Comparison of ENCODE assay signal across 8 cellular contexts in genomic region chrX:77785400-77785745, GRCh38. TPM values are rescaled to one million over a fixed set of nuclear protein-coding genes. Genes with fewer than 3 reads are reported as not detected.
DNase-seq lines count a peak whose midpoint lies in the region; ATAC-seq, FAIRE-seq and TF ChIP-seq lines count a peak whose summit lies in the region.

No MANE protein-coding gene starts in this region.

- CTCF ChIA-PET in endothelial cell of umbilical vein (lab: Charles Lee) = no interaction called here

- dilution Hi-C loops in endothelial cell of umbilical vein (cut with MboI; ENCODE audit: extremely low pct_ligation_motif_present, low sequenced_read_pairs) = no loop called here

- POLR2A ChIA-PET in endothelial cell of umbilical vein (lab: Charles Lee) = no interaction called here

- peaks cover 57% of the 10 kb centered on the region for H3K79me2 ChIP-seq in endothelial cell of umbilical vein (ENCODE audit: control insufficient read depth, insufficient read depth, low read length)

- intact Hi-C loops in endothelial cell of umbilical vein (cut with micrococcal nuclease) = no loop called here

- H3K4me2 ChIP-seq in endothelial cell of umbilical vein (ENCODE audit: insufficient read depth, low read length) = peak overlapping the region; percentile 82

- H3K9me3 ChIP-seq in ES-I3 (ENCODE audit: control insufficient read depth, insufficient read depth, low read length) (no peaks in the 10 kb centered on the region), endothelial cell of umbilical vein (replicated peaks; ENCODE audit: control insufficient read depth, insufficient read depth, low read length) (no peaks in the 10 kb centered on the region), muscle layer of colon (ENCODE audit: low read length) (no peaks in the 10 kb centered on the region)

- H3K36me3 ChIP-seq in ES-I3 (ENCODE audit: insufficient read depth, low read length) (no peaks in the 10 kb centered on the region), endothelial cell of umbilical vein (ENCODE audit: control insufficient read depth in 2 of 2, extremely low read depth in 1 of 2, insufficient read depth in 2 of 2, low read length in 2 of 2) (no peaks in the 10 kb centered on the region), muscle layer of colon (ENCODE audit: insufficient read depth, low read length) (no peaks in the 10 kb centered on the region)

- H3K27me3 ChIP-seq in endothelial cell of umbilical vein (ENCODE audit: control insufficient read depth in 2 of 2, insufficient read depth in 2 of 2, low read length in 2 of 2) (no peaks in the 10 kb centered on the region), muscle layer of colon (ENCODE audit: control insufficient read depth in 1 of 2, insufficient read depth in 2 of 2, low read length in 2 of 2) (no peaks in the 10 kb centered on the region)

- H3K4me1 ChIP-seq in ES-I3 (ENCODE audit: insufficient read depth, low read length) = no peaks in the 10 kb centered on the region
- H3K4me1 ChIP-seq in endothelial cell of umbilical vein (ENCODE audit: control insufficient read depth, extremely low read depth, insufficient read depth, low read length) = peaks cover 11% of the 10 kb centered on the region
- no peaks in the 10 kb centered on the region for H3K4me1 ChIP-seq in muscle layer of colon (ENCODE audit: insufficient read depth, low read length)

- H3K4me3 ChIP-seq in endothelial cell of umbilical vein (replicated peaks in 1 of 3; ENCODE audit: insufficient read depth in 1 of 3, low read depth in 1 of 3, low read length in 3 of 3) (peak overlapping the region; percentile 89 to 96 (median 93)), muscle layer of colon (ENCODE audit: low read depth in 1 of 2, low read length in 2 of 2) (peak overlapping the region; percentile 24 to 59)

- H3K9me1 ChIP-seq in endothelial cell of umbilical vein (replicated peaks; ENCODE audit: control insufficient read depth, extremely low read depth, insufficient read depth, low read length) = no peaks in the 10 kb centered on the region

- DNase-seq in RPMI8226 (peak; percentile 14), endothelial cell of umbilical vein (ENCODE audit: low read depth, low spot score) (no peak), middle frontal gyrus (ENCODE audit: extremely low spot score, low spot score) (no peak)

- ATAC-seq in GM21381 (IDR thresholded peaks at IDR 0.05; ENCODE audit: unreplicated experiment) = no peak
- ATAC-seq in GM21786 (IDR thresholded peaks at IDR 0.05; ENCODE audit: unreplicated experiment) = no peak

- BruUV-seq in endothelial cell of umbilical vein (replicated peaks; lab: Mats Ljungman, UMichigan) = no TSS peak

- H3K9ac ChIP-seq in ES-I3 (ENCODE audit: low read depth, low read length) (peak overlapping the region; percentile 58), endothelial cell of umbilical vein (replicated peaks; ENCODE audit: extremely low read depth, insufficient read depth, low read length) (peak overlapping the region; percentile 90), muscle layer of colon (ENCODE audit: low read length) (peak overlapping the region; percentile 18)

- no peak for FAIRE-seq in endothelial cell of umbilical vein (lab: Jason Lieb, UNC)

- TF ChIP-seq CTCF in 22Rv1 (IDR thresholded peaks at IDR 0.05) = no peak
- TF ChIP-seq CTCF in endothelial cell of umbilical vein (IDR thresholded peaks at IDR 0.05; ENCODE audit: extremely low read depth in 1 of 2, insufficient read depth in 1 of 2, low read depth in 1 of 2, low read length in 2 of 2) = no peak

- TF ChIP-seq POLR2A in endothelial cell of umbilical vein (IDR thresholded peaks at IDR 0.05; ENCODE audit: low read depth, low read length) = no peak

- peaks cover 2% of the 10 kb centered on the region for H4K20me1 ChIP-seq in endothelial cell of umbilical vein (replicated peaks; ENCODE audit: control insufficient read depth, extremely low read depth, insufficient read depth, low read length)

- H3K27ac ChIP-seq in 22Rv1 = peak overlapping the region; percentile 72
- peak overlapping the region; percentile 90 for H3K27ac ChIP-seq in endothelial cell of umbilical vein (ENCODE audit: insufficient read depth, low read depth, low read length)
- H3K27ac ChIP-seq in muscle layer of colon (ENCODE audit: low read depth, low read length) = no peak overlapping the region

- H2AFZ ChIP-seq in endothelial cell of umbilical vein (ENCODE audit: low read depth, low read length) = no peak overlapping the region

TF ChIP-seq in endothelial cell of umbilical vein, 7 proteins besides CTCF, POLR2A, EP300 and RAD21:
- TF ChIP-seq GATA2 (IDR thresholded peaks at IDR 0.05; ENCODE audit: insufficient read depth, insufficient read length, low read depth, low read length) (no peak), FOS (IDR thresholded peaks at IDR 0.05; ENCODE audit: borderline replicate concordance, insufficient read depth, low read length) (no peak), JUN (IDR thresholded peaks at IDR 0.05; ENCODE audit: borderline replicate concordance, insufficient read depth, insufficient read length, low read depth) (no peak), MYC (IDR thresholded peaks at IDR 0.05; ENCODE audit: low read depth, low read length) (no peak), EZH2 (IDR thresholded peaks at IDR 0.05; ENCODE audit: borderline replicate concordance, low read depth, low read length, severe bottlenecking) (no peak), POLR2AphosphoS5 (IDR thresholded peaks at IDR 0.05; ENCODE audit: insufficient read depth, low read depth, low read length) (no peak)
- TF ChIP-seq, protein P1, sequence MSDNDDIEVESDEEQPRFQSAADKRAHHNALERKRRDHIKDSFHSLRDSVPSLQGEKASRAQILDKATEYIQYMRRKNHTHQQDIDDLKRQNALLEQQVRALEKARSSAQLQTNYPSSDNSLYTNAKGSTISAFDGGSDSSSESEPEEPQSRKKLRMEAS (IDR thresholded peaks at IDR 0.05; ENCODE audit: insufficient read depth, insufficient read length) = no peak

RNA-seq across cellular contexts. Expression of gene ATRX, which starts 0.6 kb away (rescaled TPM):
- 101 and 102 TPM in 2 replicates for total RNA-seq in endothelial cell of umbilical vein
- 19.5 and 23.5 TPM in 2 replicates for polyA plus RNA-seq in endothelial cell of umbilical vein
- 24.9 and 27.9 TPM in 2 replicates for polyA plus RNA-seq in endothelial cell of umbilical vein (2011; cell fraction: cytosol; rRNA removed)
- 84.3 and 103 TPM in 2 replicates for polyA plus RNA-seq in endothelial cell of umbilical vein (2011; cell fraction: nucleus; rRNA removed)
- polyA plus RNA-seq in endothelial cell of umbilical vein (2012) = 48.7 and 55.7 TPM in 2 replicates
- polyA minus RNA-seq in endothelial cell of umbilical vein = 63.8 and 87.5 TPM in 2 replicates
- polyA minus RNA-seq in endothelial cell of umbilical vein (2011; cell fraction: cytosol; rRNA and poly(A)+ RNA removed) = 107 TPM
- polyA minus RNA-seq in endothelial cell of umbilical vein (2011; cell fraction: nucleus; rRNA and poly(A)+ RNA removed) = 190 and 235 TPM in 2 replicates

Comparison
In these comparisons a context has a peak if more than half of its experiments do, and no peak if none do; other contexts are left out.
1. H3K9ac ChIP-seq: peak in every context shown above with its lines; median percentile 90 in endothelial cell of umbilical vein; 58 in ES-I3; 18 in muscle layer of colon.